27 cellular contexts compared by ENCODE assay signal in the genomic region with DNA sequence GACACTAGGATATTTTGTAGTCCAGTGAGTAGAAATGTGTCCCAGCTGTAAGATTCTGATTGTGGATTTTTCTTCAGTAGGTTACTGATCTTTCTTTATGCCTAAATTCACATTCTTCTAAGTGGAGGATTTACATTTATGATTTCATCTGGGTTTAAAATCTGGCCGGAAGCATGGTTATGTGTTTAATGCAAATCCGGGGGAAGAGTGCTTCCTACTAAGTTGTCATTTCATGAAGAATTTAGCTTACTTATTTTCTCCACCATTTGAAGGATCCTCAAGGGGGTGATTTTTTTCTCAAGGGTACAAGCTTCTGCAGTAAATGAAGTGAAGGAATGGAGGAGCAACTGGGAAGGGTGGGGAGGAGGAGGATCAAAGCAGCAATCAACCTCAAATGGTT.
"Had no signal": no experiment of that assay in that cellular context is flagged by ENCODE, and none has a peak within 500 bp of the region (broad histone marks: within the 10 kb centered on the region; RNA-seq: fewer than 3 reads in every experiment).

No MANE protein-coding gene starts in this region.

- H3K4me2 ChIP-seq: smooth muscle cell had no signal

- DNase-seq: activated CD4-positive, alpha-beta memory T cell treated with anti-CD3 and anti-CD28 coated beads, Interleukin-2, amount 10 ng/mL, durations not matched to agents 7 days and 5 days; activated CD4-positive, alpha-beta T cell treated with anti-CD3 and anti-CD28 coated beads, Interleukin-2, amount 10 ng/mL, durations not matched to agents 7 days and 5 days; activated CD4-positive, CD25-positive, alpha-beta regulatory T cell treated with anti-CD3 and anti-CD28 coated beads, Interleukin-2, amount 50 U/mL, for 72 hours; activated CD8-positive, alpha-beta memory T cell treated with anti-CD3 and anti-CD28 coated beads, Interleukin-2, amount 50 U/mL, for 48 hours; activated gamma-delta T cell; activated naive CD4-positive, alpha-beta T cell treated with anti-CD3 and anti-CD28 coated beads, Interleukin-2, amount 10 ng/mL, durations not matched to agents 7 days and 5 days; activated naive CD8-positive, alpha-beta T cell treated with anti-CD3 and anti-CD28 coated beads, Interleukin-2, amount 10 ng/mL, durations not matched to agents 7 days and 5 days; activated T-cell treated with anti-CD3 and anti-CD28 coated beads, Interleukin-2, amount 50 U/mL, for 24 hours; central memory CD4-positive, alpha-beta T cell; dermis blood vessel endothelial cell; effector CD8-positive, alpha-beta T cell; erythroblast; gastrocnemius medialis; glutamatergic neuron; left ventricle myocardium superior; occipital lobe; psoas muscle; stimulated activated CD4-positive, alpha-beta T cell treated with anti-CD3 and anti-CD28 coated beads, Interleukin-1b, Interleukin-23, amount 100 ng/mL, for 48 hours; stimulated activated naive B cell treated with anti-CD40 and anti-IgM and Interleukin-4, amounts not matched to agents 10 μg/mL and 1 μg/mL and 100 μg/mL, for 72 hours; stomach; T-helper 17 cell; T1000; transverse colon had no signal

- H2AFZ ChIP-seq: parathyroid adenoma had no signal

- H3K4me3 Mint-ChIP-seq: activated CD4-positive, alpha-beta memory T cell treated with anti-CD3 and anti-CD28 coated beads, Interleukin-2, amount 10 ng/mL, durations not matched to agents 7 days and 5 days; activated CD4-positive, alpha-beta T cell treated with anti-CD3 and anti-CD28 coated beads, Interleukin-2, amount 10 ng/mL, durations not matched to agents 7 days and 5 days; activated naive CD4-positive, alpha-beta T cell treated with anti-CD3 and anti-CD28 coated beads, Interleukin-2, amount 10 ng/mL, durations not matched to agents 7 days and 5 days; activated naive CD8-positive, alpha-beta T cell treated with anti-CD3 and anti-CD28 coated beads, Interleukin-2, amount 10 ng/mL, durations not matched to agents 7 days and 5 days; activated T-cell treated with anti-CD3 and anti-CD28 coated beads, Interleukin-2, amount 50 U/mL, for 24 hours; stimulated activated naive B cell treated with anti-CD40 and anti-IgM and Interleukin-4, amounts not matched to agents 10 μg/mL and 1 μg/mL and 100 μg/mL, for 72 hours; T-helper 17 cell had no signal

- H3K27ac ChIP-seq: gastrocnemius medialis, parathyroid adenoma, psoas muscle, right atrium auricular region, stomach, suprapubic skin, transverse colon had no signal

- H3K4me1 ChIP-seq: gastrocnemius medialis, parathyroid adenoma, psoas muscle, right atrium auricular region, suprapubic skin had no signal

- H3K27me3 ChIP-seq: gastrocnemius medialis, right atrium auricular region, stomach, suprapubic skin, transverse colon had no signal

- H3K36me3 Mint-ChIP-seq: activated naive CD4-positive, alpha-beta T cell treated with anti-CD3 and anti-CD28 coated beads, Interleukin-2, amount 10 ng/mL, durations not matched to agents 7 days and 5 days; activated naive CD8-positive, alpha-beta T cell treated with anti-CD3 and anti-CD28 coated beads, Interleukin-2, amount 10 ng/mL, durations not matched to agents 7 days and 5 days; stimulated activated naive B cell treated with anti-CD40 and anti-IgM and Interleukin-4, amounts not matched to agents 10 μg/mL and 1 μg/mL and 100 μg/mL, for 72 hours had no signal

- H3K27ac Mint-ChIP-seq: activated CD4-positive, alpha-beta memory T cell treated with anti-CD3 and anti-CD28 coated beads, Interleukin-2, amount 10 ng/mL, durations not matched to agents 7 days and 5 days; activated CD4-positive, alpha-beta T cell treated with anti-CD3 and anti-CD28 coated beads, Interleukin-2, amount 10 ng/mL, durations not matched to agents 7 days and 5 days; activated naive CD4-positive, alpha-beta T cell treated with anti-CD3 and anti-CD28 coated beads, Interleukin-2, amount 10 ng/mL, durations not matched to agents 7 days and 5 days; activated naive CD8-positive, alpha-beta T cell treated with anti-CD3 and anti-CD28 coated beads, Interleukin-2, amount 10 ng/mL, durations not matched to agents 7 days and 5 days; activated T-cell treated with anti-CD3 and anti-CD28 coated beads, Interleukin-2, amount 50 U/mL, for 24 hours; stimulated activated naive B cell treated with anti-CD40 and anti-IgM and Interleukin-4, amounts not matched to agents 10 μg/mL and 1 μg/mL and 100 μg/mL, for 72 hours; T-helper 17 cell had no signal

- H3K9me3 Mint-ChIP-seq: activated CD4-positive, alpha-beta memory T cell treated with anti-CD3 and anti-CD28 coated beads, Interleukin-2, amount 10 ng/mL, durations not matched to agents 7 days and 5 days; activated CD4-positive, alpha-beta T cell treated with anti-CD3 and anti-CD28 coated beads, Interleukin-2, amount 10 ng/mL, durations not matched to agents 7 days and 5 days; activated naive CD4-positive, alpha-beta T cell treated with anti-CD3 and anti-CD28 coated beads, Interleukin-2, amount 10 ng/mL, durations not matched to agents 7 days and 5 days; activated naive CD8-positive, alpha-beta T cell treated with anti-CD3 and anti-CD28 coated beads, Interleukin-2, amount 10 ng/mL, durations not matched to agents 7 days and 5 days; activated T-cell treated with anti-CD3 and anti-CD28 coated beads, Interleukin-2, amount 50 U/mL, for 24 hours; stimulated activated naive B cell treated with anti-CD40 and anti-IgM and Interleukin-4, amounts not matched to agents 10 μg/mL and 1 μg/mL and 100 μg/mL, for 72 hours had no signal

- H3K4me3 ChIP-seq: gastrocnemius medialis, psoas muscle, right atrium auricular region, smooth muscle cell, stomach, suprapubic skin, transverse colon had no signal

- H3K9ac ChIP-seq: parathyroid adenoma had no signal

- H3K9me3 ChIP-seq: gastrocnemius medialis, psoas muscle, right atrium auricular region, stomach, suprapubic skin, transverse colon had no signal

- H3K27me3 Mint-ChIP-seq: activated CD4-positive, alpha-beta memory T cell treated with anti-CD3 and anti-CD28 coated beads, Interleukin-2, amount 10 ng/mL, durations not matched to agents 7 days and 5 days; activated naive CD4-positive, alpha-beta T cell treated with anti-CD3 and anti-CD28 coated beads, Interleukin-2, amount 10 ng/mL, durations not matched to agents 7 days and 5 days; activated naive CD8-positive, alpha-beta T cell treated with anti-CD3 and anti-CD28 coated beads, Interleukin-2, amount 10 ng/mL, durations not matched to agents 7 days and 5 days; activated T-cell treated with anti-CD3 and anti-CD28 coated beads, Interleukin-2, amount 50 U/mL, for 24 hours; stimulated activated naive B cell treated with anti-CD40 and anti-IgM and Interleukin-4, amounts not matched to agents 10 μg/mL and 1 μg/mL and 100 μg/mL, for 72 hours; T-helper 17 cell had no signal

- ATAC-seq: gastrocnemius medialis; left ventricle myocardium superior; psoas muscle; stimulated activated naive B cell treated with anti-CD40 and anti-IgM and Interleukin-4, amounts not matched to agents 10 μg/mL and 1 μg/mL and 100 μg/mL, for 72 hours; T-helper 17 cell had no signal

- H3K4me1 Mint-ChIP-seq: activated CD4-positive, alpha-beta memory T cell treated with anti-CD3 and anti-CD28 coated beads, Interleukin-2, amount 10 ng/mL, durations not matched to agents 7 days and 5 days; activated CD4-positive, alpha-beta T cell treated with anti-CD3 and anti-CD28 coated beads, Interleukin-2, amount 10 ng/mL, durations not matched to agents 7 days and 5 days; activated naive CD4-positive, alpha-beta T cell treated with anti-CD3 and anti-CD28 coated beads, Interleukin-2, amount 10 ng/mL, durations not matched to agents 7 days and 5 days; activated naive CD8-positive, alpha-beta T cell treated with anti-CD3 and anti-CD28 coated beads, Interleukin-2, amount 10 ng/mL, durations not matched to agents 7 days and 5 days; stimulated activated naive B cell treated with anti-CD40 and anti-IgM and Interleukin-4, amounts not matched to agents 10 μg/mL and 1 μg/mL and 100 μg/mL, for 72 hours had no signal

- H3K79me2 ChIP-seq: parathyroid adenoma had no signal

- H3K36me3 ChIP-seq: gastrocnemius medialis, right atrium auricular region, stomach, suprapubic skin, transverse colon had no signal
